ENCODE assay signal across 18 cellular contexts in the genomic region with DNA sequence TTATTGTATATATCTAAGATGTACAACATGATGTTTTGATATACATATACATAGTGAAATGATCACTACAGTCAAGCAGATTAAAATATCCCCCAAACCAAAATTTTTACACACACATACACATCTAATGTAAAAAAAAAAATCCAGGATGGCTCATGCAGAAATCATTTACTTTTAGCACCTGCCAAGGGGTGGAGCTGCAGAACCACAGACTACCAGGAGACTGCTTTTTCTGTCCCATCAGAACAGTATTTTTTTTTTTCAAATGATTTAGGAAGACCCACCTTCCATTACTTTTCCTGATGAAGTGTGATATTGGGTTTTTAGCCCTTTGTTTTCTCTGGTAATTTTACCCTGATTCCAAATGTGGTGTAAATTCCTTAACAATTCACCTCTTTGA.
A peak's percentile ranks its signal among the peaks of the same experiment; 100 is the strongest.
DNase-seq lines count a peak whose midpoint lies in the region; ATAC-seq and TF ChIP-seq lines count a peak whose summit lies in the region.
"Had no signal": no experiment of that assay in that cellular context is flagged by ENCODE, and none has a peak within 500 bp of the region (broad histone marks: within the 10 kb centered on the region; RNA-seq: fewer than 3 reads in every experiment).

No MANE protein-coding gene starts in this region.

- intact Hi-C loops in MCF 10A (cut with micrococcal nuclease) (loop anchor here (1.0 to 2.0 kb wide), 2 partner anchors 159 to 398 kb away; no protein-coding TSS in a partner anchor), breast epithelium (cut with DNase I; ENCODE audit: low total_unique reads) (no loop called here), upper lobe of right lung (cut with DNase I) (no loop called here)

- H3K36me3 ChIP-seq in breast epithelium (no peaks in the 10 kb centered on the region), upper lobe of right lung (no peaks in the 10 kb centered on the region)
- H3K36me3 ChIP-seq: adrenal gland, cardiac muscle cell, esophagus muscularis mucosa, ovary, Peyer's patch had no signal

- TF ChIP-seq CTCF in MCF 10A (IDR thresholded peaks at IDR 0.05; ENCODE audit: unreplicated experiment) (no peak), breast epithelium (IDR thresholded peaks at IDR 0.05) (no peak), epithelial cell of esophagus (IDR thresholded peaks at IDR 0.05; ENCODE audit: insufficient read depth, low read depth, low read length, missing control alignments) (peak; percentile 25), upper lobe of right lung (IDR thresholded peaks at IDR 0.05) (peak; percentile 9)

- no peaks in the 10 kb centered on the region for H3K36me3 Mint-ChIP-seq in MCF 10A (ENCODE audit: insufficient read depth, unreplicated experiment)
- H3K36me3 Mint-ChIP-seq in activated CD4-positive, alpha-beta T cell treated with anti-CD3 and anti-CD28 coated beads, Interleukin-2, amount 10 ng/mL, durations not matched to agents 7 days and 5 days (ENCODE audit: low read depth): no peaks in the 10 kb centered on the region
- H3K36me3 Mint-ChIP-seq: CD4-positive, CD25-positive, alpha-beta regulatory T cell had no signal

- no peak for ATAC-seq in upper lobe of right lung
- no peak for ATAC-seq in HG02642 (IDR thresholded peaks at IDR 0.05; ENCODE audit: poor library complexity, unreplicated experiment)
- ATAC-seq: activated CD4-positive, alpha-beta T cell treated with anti-CD3 and anti-CD28 coated beads for 36 hours had no signal

- no peak for TF ChIP-seq POLR2A in breast epithelium (IDR thresholded peaks at IDR 0.05)

- H3K9me3 Mint-ChIP-seq in MCF 10A (ENCODE audit: unreplicated experiment): peaks cover 8% of the 10 kb centered on the region
- peaks cover 4% of the 10 kb centered on the region for H3K9me3 Mint-ChIP-seq in activated CD4-positive, alpha-beta T cell treated with anti-CD3 and anti-CD28 coated beads, Interleukin-2, amount 10 ng/mL, durations not matched to agents 7 days and 5 days

- no peak overlapping the region for H3K4me3 Mint-ChIP-seq in MCF 10A (ENCODE audit: unreplicated experiment)
- no peak overlapping the region for H3K4me3 Mint-ChIP-seq in activated CD4-positive, alpha-beta T cell treated with anti-CD3 and anti-CD28 coated beads, Interleukin-2, amount 10 ng/mL, durations not matched to agents 7 days and 5 days
- H3K4me3 Mint-ChIP-seq: activated CD4-positive, alpha-beta T cell treated with anti-CD3 and anti-CD28 coated beads for 36 hours; CD4-positive, CD25-positive, alpha-beta regulatory T cell had no signal

- H3K27me3 ChIP-seq in breast epithelium: no peaks in the 10 kb centered on the region
- H3K27me3 ChIP-seq in upper lobe of right lung: no peaks in the 10 kb centered on the region
- H3K27me3 ChIP-seq: adrenal gland, esophagus muscularis mucosa, ovary, Peyer's patch had no signal

- H3K4me3 ChIP-seq in breast epithelium (no peak overlapping the region), epithelial cell of esophagus (ENCODE audit: low read length) (no peak overlapping the region), upper lobe of right lung (no peak overlapping the region)
- H3K4me3 ChIP-seq: adrenal gland, cardiac muscle cell, esophagus muscularis mucosa, ovary, Peyer's patch, SK-N-MC had no signal

- peak; percentile 20 for DNase-seq in MCF 10A (ENCODE audit: unreplicated experiment)
- DNase-seq in breast epithelium (ENCODE audit: low spot score in 2 of 2): no peak
- peak; percentile 43 for DNase-seq in NCI-H146 treated with DMSO at 0.1 percent for 48 hours (lab: John Stamatoyannopoulos, UW; ENCODE audit: unreplicated experiment)
- peak; percentile 13 for DNase-seq in epithelial cell of esophagus (ENCODE audit: low read depth)
- DNase-seq in upper lobe of right lung: no peak
- DNase-seq in activated CD4-positive, alpha-beta T cell treated with anti-CD3 and anti-CD28 coated beads, Interleukin-2, amount 10 ng/mL, durations not matched to agents 7 days and 5 days: no peak
- no peak for DNase-seq in stimulated activated CD4-positive, alpha-beta T cell treated with anti-CD3 and anti-CD28 coated beads, Interleukin-2, amount 100 ng/mL, for 24 hours
- DNase-seq: activated CD4-positive, alpha-beta T cell treated with anti-CD3 and anti-CD28 coated beads for 36 hours; adrenal gland; CD4-positive, CD25-positive, alpha-beta regulatory T cell; DMS79 treated with DMSO at 0.1 percent for 48 hours; ovary; Peyer's patch; stimulated activated CD4-positive, alpha-beta T cell treated with anti-CD3 and anti-CD28 coated beads, Interleukin-2, amount 100 ng/mL, for 48 hours had no signal

- BruUV-seq in MCF 10A (replicated peaks; lab: Mats Ljungman, UMichigan): no TSS peak

- H3K4me1 ChIP-seq in breast epithelium (no peaks in the 10 kb centered on the region), upper lobe of right lung (no peaks in the 10 kb centered on the region)
- H3K4me1 ChIP-seq: adrenal gland, esophagus muscularis mucosa, Peyer's patch had no signal

- CTCF ChIA-PET in MCF 10A (lab: Yijun Ruan, JAX): interaction anchor here (0.5 to 2.3 kb wide), 12 partner anchors 12 to 644 kb away, joined by 3 to 10 read pairs (median 4); no protein-coding TSS in a partner anchor
- CTCF ChIA-PET in activated CD4-positive, alpha-beta T cell treated with anti-CD3 and anti-CD28 coated beads, Interleukin-2, amount 10 ng/mL, durations not matched to agents 7 days and 5 days (lab: Charles Lee): no interaction called here

- POLR2A ChIA-PET in MCF 10A (lab: Yijun Ruan, JAX): interaction anchor here (1.0 kb wide), 1 partner anchor 146 kb away, joined by 5 read pairs; no protein-coding TSS in a partner anchor
- POLR2A ChIA-PET in activated CD4-positive, alpha-beta T cell treated with anti-CD3 and anti-CD28 coated beads, Interleukin-2, amount 10 ng/mL, durations not matched to agents 7 days and 5 days (lab: Charles Lee): no interaction called here

- H3K27ac ChIP-seq in breast epithelium: no peak overlapping the region
- no peak overlapping the region for H3K27ac ChIP-seq in upper lobe of right lung
- H3K27ac ChIP-seq: adrenal gland, cardiac muscle cell, esophagus muscularis mucosa, ovary, Peyer's patch, SK-N-MC had no signal

- no peak overlapping the region for H3K27ac Mint-ChIP-seq in MCF 10A (ENCODE audit: low read depth, unreplicated experiment)
- no peak overlapping the region for H3K27ac Mint-ChIP-seq in activated CD4-positive, alpha-beta T cell treated with anti-CD3 and anti-CD28 coated beads, Interleukin-2, amount 10 ng/mL, durations not matched to agents 7 days and 5 days
- H3K27ac Mint-ChIP-seq: activated CD4-positive, alpha-beta T cell treated with anti-CD3 and anti-CD28 coated beads for 36 hours; CD4-positive, CD25-positive, alpha-beta regulatory T cell had no signal

- H3K4me1 Mint-ChIP-seq in MCF 10A (ENCODE audit: insufficient read depth, unreplicated experiment): no peaks in the 10 kb centered on the region
- no peaks in the 10 kb centered on the region for H3K4me1 Mint-ChIP-seq in activated CD4-positive, alpha-beta T cell treated with anti-CD3 and anti-CD28 coated beads, Interleukin-2, amount 10 ng/mL, durations not matched to agents 7 days and 5 days
- H3K4me1 Mint-ChIP-seq: activated CD4-positive, alpha-beta T cell treated with anti-CD3 and anti-CD28 coated beads for 36 hours; CD4-positive, CD25-positive, alpha-beta regulatory T cell had no signal

- no peaks in the 10 kb centered on the region for H3K27me3 Mint-ChIP-seq in MCF 10A (ENCODE audit: insufficient read depth, unreplicated experiment)
- H3K27me3 Mint-ChIP-seq in activated CD4-positive, alpha-beta T cell treated with anti-CD3 and anti-CD28 coated beads, Interleukin-2, amount 10 ng/mL, durations not matched to agents 7 days and 5 days: peaks cover 5% of the 10 kb centered on the region
- H3K27me3 Mint-ChIP-seq: activated CD4-positive, alpha-beta T cell treated with anti-CD3 and anti-CD28 coated beads for 36 hours; CD4-positive, CD25-positive, alpha-beta regulatory T cell had no signal

- H3K9me3 ChIP-seq in breast epithelium (no peaks in the 10 kb centered on the region), upper lobe of right lung (no peaks in the 10 kb centered on the region)
- H3K9me3 ChIP-seq: esophagus muscularis mucosa, ovary, Peyer's patch had no signal

Comparison
In these comparisons a context has a peak if more than half of its experiments do, and no peak if none do; other contexts are left out.
1. DNase-seq: peak in MCF 10A (single experiment), NCI-H146 treated with DMSO at 0.1 percent for 48 hours (single experiment) and epithelial cell of esophagus (single experiment); none in breast epithelium (0 of 2), upper lobe of right lung (single experiment), activated CD4-positive, alpha-beta T cell treated with anti-CD3 and anti-CD28 coated beads, Interleukin-2, amount 10 ng/mL, durations not matched to agents 7 days and 5 days (single experiment) and stimulated activated CD4-positive, alpha-beta T cell treated with anti-CD3 and anti-CD28 coated beads, Interleukin-2, amount 100 ng/mL, for 24 hours (0 of 2).
2. CTCF ChIP-seq: peak in epithelial cell of esophagus (single experiment) and upper lobe of right lung (single experiment); none in MCF 10A (single experiment) and breast epithelium (0 of 3).